Comparison of ENCODE assay signal across 7 cellular contexts in the genomic region with DNA sequence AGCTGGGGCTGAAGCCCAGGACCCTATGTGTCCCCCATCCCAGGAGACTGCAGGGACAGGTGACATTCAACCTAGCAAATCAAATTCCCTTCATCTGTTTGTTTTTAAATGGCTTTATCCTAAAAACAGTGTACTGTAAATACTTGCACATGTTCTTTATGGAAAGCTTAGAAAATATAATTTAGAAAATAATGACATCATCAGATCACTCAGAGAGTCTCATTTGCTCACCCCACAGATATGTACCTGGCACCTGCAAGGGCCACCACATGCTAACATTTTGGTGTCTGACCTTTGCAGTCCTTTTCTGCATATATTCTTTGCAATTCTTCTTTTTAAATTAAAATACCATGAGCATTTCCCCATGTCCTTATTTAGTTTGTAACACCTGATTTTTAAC. TPM values are rescaled to one million over a fixed set of nuclear protein-coding genes. Genes with fewer than 3 reads are reported as not detected.
"Had no signal": no experiment of that assay in that cellular context is flagged by ENCODE, and none has a peak within 500 bp of the region (broad histone marks: within the 10 kb centered on the region; RNA-seq: fewer than 3 reads in every experiment).

No MANE protein-coding gene starts in this region.

- H3K9me3 ChIP-seq: HAP-1 had no signal

- H3K4me1 Mint-ChIP-seq: IgD-negative memory B cell had no signal

- H3K36me3 ChIP-seq: HAP-1 had no signal

- FAIRE-seq: HTR-8/SVneo had no signal

- H3K4me3 ChIP-seq: GM23248, HAP-1 had no signal

- H3K27ac Mint-ChIP-seq: IgD-negative memory B cell had no signal

- H3K4me3 Mint-ChIP-seq: IgD-negative memory B cell had no signal

- H3K4me1 ChIP-seq: HAP-1 had no signal

- H2AFZ ChIP-seq: GM23248 had no signal

- H3K27ac ChIP-seq: GM23248 had no signal

- H3K9ac ChIP-seq: GM23248 had no signal

- DNase-seq: GM23248, GOT3, KG1 had no signal

RNA-seq across cellular contexts. Expression of a gene that starts 58.6 kb away (rescaled TPM):
- total RNA-seq: GM23248, HT-29 had no signal
- polyA plus RNA-seq: GM23248, IgD-negative memory B cell had no signal
